7 cellular contexts compared by ENCODE assay signal in the genomic region with DNA sequence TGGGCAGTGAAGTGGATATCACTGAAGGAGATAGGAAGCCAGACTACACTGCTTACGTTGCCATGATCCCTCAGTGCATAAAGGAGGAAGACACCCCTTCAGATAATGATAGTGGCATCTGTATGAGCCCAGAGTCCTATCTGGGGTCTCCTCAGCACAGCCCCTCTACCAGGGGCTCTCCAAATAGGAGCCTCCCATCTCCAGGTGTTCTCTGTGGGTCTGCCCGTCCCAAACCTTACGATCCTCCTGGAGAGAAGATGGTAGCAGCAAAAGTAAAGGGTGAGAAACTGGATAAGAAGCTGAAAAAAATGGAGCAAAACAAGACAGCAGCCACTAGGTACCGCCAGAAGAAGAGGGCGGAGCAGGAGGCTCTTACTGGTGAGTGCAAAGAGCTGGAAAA. TPM values are rescaled to one million over a fixed set of nuclear protein-coding genes. Genes with fewer than 3 reads are reported as not detected.
DNase-seq lines count a peak whose midpoint lies in the region; ATAC-seq and TF ChIP-seq lines count a peak whose summit lies in the region.
"Not testable (repeated sequence)": the region's sequence is repeated elsewhere in the genome, so short reads cannot be mapped to it uniquely, and the experiment has no call there.

No MANE protein-coding gene starts in this region.

- H3K4me3 Mint-ChIP-seq in central memory CD8-positive, alpha-beta T cell, result peak overlapping the region; percentile 90

- not testable (repeated sequence) for H4K20me1 ChIP-seq in OCI-LY1 (ENCODE audit: insufficient read depth, low read length)

- peaks cover 23% of the 10 kb centered on the region for H3F3A ChIP-seq in OCI-LY1 (ENCODE audit: insufficient read depth, low read length)

- H3K27ac ChIP-seq in OCI-LY1 (ENCODE audit: low read depth, low read length, poor library complexity, severe bottlenecking) (peak overlapping the region; percentile 88), gastroesophageal sphincter (peak overlapping the region; percentile 98 to 100 (median 100)), mucosa of rectum (ENCODE audit: low read depth in 2 of 2, low read length in 2 of 2) (peak overlapping the region; percentile 99 to 100)

- 20% methylated on average over 3 of the region's 5 CpGs; no CpG with 5 or more reads in 1 of the 2 donors for WGBS in gastroesophageal sphincter (ENCODE audit: low coverage in 1 of 2), 2 donors

- H3K9ac ChIP-seq in OCI-LY1 (ENCODE audit: low read length) (peak overlapping the region; percentile 98), mucosa of rectum (ENCODE audit: low read depth in 1 of 2, low read length in 2 of 2) (peak overlapping the region; percentile 98 to 99)

- H3K79me2 ChIP-seq in OCI-LY1 (ENCODE audit: insufficient read depth, low read length), result peaks cover 14% of the 10 kb centered on the region

- peak overlapping the region; percentile 73 for H3K4me2 ChIP-seq in OCI-LY1 (ENCODE audit: low read length)

- peaks cover 63% of the 10 kb centered on the region for H3K36me3 Mint-ChIP-seq in central memory CD8-positive, alpha-beta T cell (ENCODE audit: insufficient read depth)

- peaks cover 46% of the 10 kb centered on the region for H3K4me1 Mint-ChIP-seq in central memory CD8-positive, alpha-beta T cell

- not testable (repeated sequence) for TF ChIP-seq EP300 in gastroesophageal sphincter (IDR thresholded peaks at IDR 0.05)

- not testable (repeated sequence) for TF ChIP-seq CTCF in GM12864 (IDR thresholded peaks at IDR 0.05; ENCODE audit: low read depth, low read length, missing control alignments); OCI-LY1 (IDR thresholded peaks at IDR 0.05; ENCODE audit: low read length); gastroesophageal sphincter (IDR thresholded peaks at IDR 0.05)

- not testable (repeated sequence) for H3K9me2 ChIP-seq in OCI-LY1 (ENCODE audit: low read depth, low read length)

- H3K4me3 ChIP-seq in GM12864 (ENCODE audit: low read depth, low read length) (peak overlapping the region; percentile 67), OCI-LY1 (ENCODE audit: low read depth, low read length, poor library complexity, severe bottlenecking) (peak overlapping the region; percentile 95), gastroesophageal sphincter (peak overlapping the region; percentile 98 to 100), mucosa of rectum (ENCODE audit: low read length in 2 of 2) (peak overlapping the region; percentile 95 to 98), skeletal muscle cell (ENCODE audit: low read depth, low read length) (peak overlapping the region; percentile 76)

- H2AFZ ChIP-seq in OCI-LY1 (ENCODE audit: low read length), result not testable (repeated sequence)

- peaks cover 62% of the 10 kb centered on the region for H3K36me3 ChIP-seq in OCI-LY1 (ENCODE audit: insufficient read depth, low read length)
- H3K36me3 ChIP-seq in gastroesophageal sphincter, result peaks cover 6 to 50% of the 10 kb centered on the region in 2 donors
- H3K36me3 ChIP-seq in mucosa of rectum (ENCODE audit: control insufficient read depth in 2 of 2, insufficient read depth in 2 of 2, low read length in 2 of 2), result peaks cover 29 to 37% of the 10 kb centered on the region in 2 donors

- not testable (repeated sequence) for DNase-seq in GM12864 (ENCODE audit: low read depth); central memory CD8-positive, alpha-beta T cell (ENCODE audit: low spot score in 2 of 2); skeletal muscle cell (ENCODE audit: low read depth)
- DNase-seq in activated CD8-positive, alpha-beta memory T cell treated with anti-CD3 and anti-CD28 coated beads, Interleukin-2, amount 50 U/mL, for 48 hours, result peak; percentile 57

- peak overlapping the region; percentile 98 for H3K27ac Mint-ChIP-seq in central memory CD8-positive, alpha-beta T cell (ENCODE audit: low read depth)

- ATAC-seq in central memory CD8-positive, alpha-beta T cell (replicated peaks; ENCODE audit: extremely low read depth, poor library complexity, severe bottlenecking); gastroesophageal sphincter: not testable (repeated sequence)

- H3K27me3 Mint-ChIP-seq in central memory CD8-positive, alpha-beta T cell, result not testable (repeated sequence)

- H3K9me3 Mint-ChIP-seq in central memory CD8-positive, alpha-beta T cell, result not testable (repeated sequence)

- H3K27me3 ChIP-seq in OCI-LY1 (ENCODE audit: insufficient read depth, low read length); gastroesophageal sphincter; mucosa of rectum (ENCODE audit: control insufficient read depth in 2 of 2, insufficient read depth in 2 of 2, low read length in 2 of 2): not testable (repeated sequence)

- H3K4me1 ChIP-seq in OCI-LY1 (ENCODE audit: insufficient read depth, low read length, severe bottlenecking) (peaks cover 49% of the 10 kb centered on the region), gastroesophageal sphincter (peaks cover 5 to 76% (median 39%) of the 10 kb centered on the region in 3 donors), mucosa of rectum (ENCODE audit: control insufficient read depth in 2 of 2, insufficient read depth in 2 of 2, low read length in 2 of 2) (peaks cover 37 to 39% of the 10 kb centered on the region in 2 donors)

- TF ChIP-seq POLR2A in gastroesophageal sphincter (IDR thresholded peaks at IDR 0.05), result not testable (repeated sequence)

- not testable (repeated sequence) for H3K9me3 ChIP-seq in OCI-LY1 (ENCODE audit: low read length); gastroesophageal sphincter; mucosa of rectum (ENCODE audit: control insufficient read depth in 2 of 2, low read length in 2 of 2)

RNA-seq across cellular contexts. Expression of a gene that starts 1.7 kb away (rescaled TPM):
- 100 to 1,000 TPM; 450 to 718 (median 563) TPM for total RNA-seq in gastroesophageal sphincter

RNA-seq across cellular contexts. Expression of a gene that starts 10.5 kb away (rescaled TPM):
- 100 to 1,000 TPM; 144 to 176 (median 160) TPM for total RNA-seq in gastroesophageal sphincter

RNA-seq across cellular contexts. Expression of a gene that starts 20.0 kb away (rescaled TPM):
- total RNA-seq in gastroesophageal sphincter, result 10 to 100 TPM; 17.8 to 28.3 (median 21.4) TPM

RNA-seq across cellular contexts. Expression of a gene that starts 48.5 kb away (rescaled TPM):
- total RNA-seq in gastroesophageal sphincter, result under 1 TPM; 0.04 to 0.54 (median 0.11) TPM
